Comparison of ENCODE assay signal across 8 cellular contexts in the genomic region with DNA sequence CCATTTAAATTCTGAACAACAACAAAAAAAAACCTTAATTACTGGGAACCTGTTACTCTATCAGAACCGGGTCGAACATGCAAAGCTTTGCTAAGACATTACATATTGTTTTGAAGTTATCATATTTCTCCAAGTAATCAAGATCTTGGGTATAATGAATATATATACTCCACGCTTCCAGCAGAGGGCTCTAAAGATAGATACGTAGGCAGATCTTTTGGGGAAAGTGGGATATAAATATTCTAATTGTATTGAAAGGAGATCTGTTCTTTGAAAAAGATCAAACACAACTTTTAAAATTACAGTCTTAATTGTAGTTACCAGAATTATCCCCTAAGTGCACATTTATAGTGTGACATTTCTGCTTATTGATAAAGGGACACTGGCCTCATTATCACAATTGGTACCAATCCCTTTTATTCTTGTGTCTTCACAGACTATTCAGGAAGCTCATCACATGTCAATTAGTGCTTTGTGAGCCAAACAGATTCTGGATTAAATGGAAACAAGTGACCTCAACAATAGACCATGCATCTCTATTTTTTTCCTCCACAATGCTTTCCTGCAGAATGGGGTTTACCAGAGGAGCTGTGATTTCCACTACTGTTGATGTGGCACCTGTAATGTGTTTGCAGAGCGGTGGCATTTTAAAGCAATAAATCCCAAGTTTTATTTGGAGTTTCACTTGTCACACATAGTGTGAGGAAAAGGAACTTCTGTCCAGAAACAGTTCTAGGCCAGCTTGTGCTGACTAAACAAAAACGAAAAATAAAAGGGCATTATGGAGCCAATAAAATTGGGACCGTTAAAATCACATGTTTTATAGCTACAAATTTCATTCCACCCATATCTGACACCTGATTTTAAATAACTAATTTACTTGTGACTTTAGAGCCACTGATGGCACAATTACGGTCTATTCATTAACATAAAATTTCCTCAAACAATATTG.
DNase-seq lines count a peak whose midpoint lies in the region; ATAC-seq, FAIRE-seq and TF ChIP-seq lines count a peak whose summit lies in the region.

No MANE protein-coding gene starts in this region.

- H3K27ac Mint-ChIP-seq in activated CD8-positive, alpha-beta T cell treated with anti-CD3 and anti-CD28 coated beads for 36 hours, result no peak overlapping the region
- no peak overlapping the region for H3K27ac Mint-ChIP-seq in activated CD8-positive, alpha-beta T cell treated with anti-CD3 and anti-CD28 coated beads, Interleukin-2, amount 10 ng/mL, durations not matched to agents 7 days and 5 days

- intact Hi-C loops in activated CD8-positive, alpha-beta T cell treated with anti-CD3 and anti-CD28 coated beads for 36 hours (cut with micrococcal nuclease), result no loop called here
- intact Hi-C loops in pancreas (cut with DNase I), result no loop called here

- H3K4me3 ChIP-seq in pancreas, result no peak overlapping the region

- no peak for DNase-seq in activated CD8-positive, alpha-beta T cell treated with anti-CD3 and anti-CD28 coated beads for 36 hours
- no peak for DNase-seq in activated CD8-positive, alpha-beta T cell treated with anti-CD3 and anti-CD28 coated beads, Interleukin-2, amount 10 ng/mL, durations not matched to agents 7 days and 5 days
- peak; percentile 95 for DNase-seq in NCI-H748 treated with DMSO at 0.1 percent for 48 hours (lab: John Stamatoyannopoulos, UW)
- DNase-seq in dermis blood vessel endothelial cell, result peak; percentile 43
- DNase-seq in pancreas, result no peak
- DNase-seq in activated CD4-positive, alpha-beta T cell treated with anti-CD3 and anti-CD28 coated beads, Interleukin-2, amount 50 U/mL, for 48 hours, result no peak
- no peak for DNase-seq in activated gamma-delta T cell treated with Interleukin-2 at 50 U/mL for 16 hours

- ATAC-seq in activated CD8-positive, alpha-beta T cell treated with anti-CD3 and anti-CD28 coated beads for 36 hours, result no peak
- no peak for ATAC-seq in activated CD8-positive, alpha-beta T cell treated with anti-CD3 and anti-CD28 coated beads, Interleukin-2, amount 10 ng/mL, durations not matched to agents 7 days and 5 days
- peak in 3 of 4 donors; percentile 65 to 72 (median 66) for ATAC-seq in pancreas
- no peak for ATAC-seq in HG02840 (IDR thresholded peaks at IDR 0.05; ENCODE audit: low FRiP score, unreplicated experiment)

- no peaks in the 10 kb centered on the region for H3K27me3 ChIP-seq in pancreas

- H3K36me3 ChIP-seq in pancreas, result no peaks in the 10 kb centered on the region

- POLR2A ChIA-PET in activated CD8-positive, alpha-beta T cell treated with anti-CD3 and anti-CD28 coated beads for 36 hours (lab: Charles Lee), result no interaction called here
- POLR2A ChIA-PET in activated CD8-positive, alpha-beta T cell treated with anti-CD3 and anti-CD28 coated beads, Interleukin-2, amount 10 ng/mL, durations not matched to agents 7 days and 5 days (lab: Charles Lee), result no interaction called here

- CTCF ChIA-PET in activated CD8-positive, alpha-beta T cell treated with anti-CD3 and anti-CD28 coated beads for 36 hours (lab: Charles Lee), result interaction anchor here (0.8 to 1.0 kb wide), 4 partner anchors 23 to 444 kb away, joined by 3 to 5 read pairs (median 4); no protein-coding TSS in a partner anchor
- CTCF ChIA-PET in activated CD8-positive, alpha-beta T cell treated with anti-CD3 and anti-CD28 coated beads, Interleukin-2, amount 10 ng/mL, durations not matched to agents 7 days and 5 days (lab: Charles Lee), result interaction anchor here (1.1 kb wide), 1 partner anchor 446 kb away, joined by 3 read pairs; no protein-coding TSS in a partner anchor

- no peaks in the 10 kb centered on the region for H3K9me3 Mint-ChIP-seq in activated CD8-positive, alpha-beta T cell treated with anti-CD3 and anti-CD28 coated beads for 36 hours
- H3K9me3 Mint-ChIP-seq in activated CD8-positive, alpha-beta T cell treated with anti-CD3 and anti-CD28 coated beads, Interleukin-2, amount 10 ng/mL, durations not matched to agents 7 days and 5 days (ENCODE audit: insufficient read depth), result no peaks in the 10 kb centered on the region

- H3K4me1 ChIP-seq in pancreas, result no peaks in the 10 kb centered on the region

- no peak overlapping the region for H3K27ac ChIP-seq in pancreas

- H3K4me3 Mint-ChIP-seq in activated CD8-positive, alpha-beta T cell treated with anti-CD3 and anti-CD28 coated beads for 36 hours, result no peak overlapping the region
- H3K4me3 Mint-ChIP-seq in activated CD8-positive, alpha-beta T cell treated with anti-CD3 and anti-CD28 coated beads, Interleukin-2, amount 10 ng/mL, durations not matched to agents 7 days and 5 days, result no peak overlapping the region

- peaks cover 5% of the 10 kb centered on the region for H3K27me3 Mint-ChIP-seq in activated CD8-positive, alpha-beta T cell treated with anti-CD3 and anti-CD28 coated beads for 36 hours
- no peaks in the 10 kb centered on the region for H3K27me3 Mint-ChIP-seq in activated CD8-positive, alpha-beta T cell treated with anti-CD3 and anti-CD28 coated beads, Interleukin-2, amount 10 ng/mL, durations not matched to agents 7 days and 5 days (ENCODE audit: low read depth)

- no peaks in the 10 kb centered on the region for H3K36me3 Mint-ChIP-seq in activated CD8-positive, alpha-beta T cell treated with anti-CD3 and anti-CD28 coated beads for 36 hours (ENCODE audit: low read depth)
- H3K36me3 Mint-ChIP-seq in activated CD8-positive, alpha-beta T cell treated with anti-CD3 and anti-CD28 coated beads, Interleukin-2, amount 10 ng/mL, durations not matched to agents 7 days and 5 days (ENCODE audit: low read depth), result no peaks in the 10 kb centered on the region

- no peaks in the 10 kb centered on the region for H3K9me3 ChIP-seq in pancreas

- no peaks in the 10 kb centered on the region for H3K4me1 Mint-ChIP-seq in activated CD8-positive, alpha-beta T cell treated with anti-CD3 and anti-CD28 coated beads for 36 hours (ENCODE audit: low read depth)
- no peaks in the 10 kb centered on the region for H3K4me1 Mint-ChIP-seq in activated CD8-positive, alpha-beta T cell treated with anti-CD3 and anti-CD28 coated beads, Interleukin-2, amount 10 ng/mL, durations not matched to agents 7 days and 5 days (ENCODE audit: low read depth)

- TF ChIP-seq CTCF in activated CD8-positive, alpha-beta T cell treated with anti-CD3 and anti-CD28 coated beads for 36 hours (IDR thresholded peaks at IDR 0.05), result peak; percentile 46
- peak; percentile 8 to 53 (median 30) for TF ChIP-seq CTCF in pancreas (IDR thresholded peaks at IDR 0.05)

- peak; percentile 82 for FAIRE-seq in pancreas (lab: Jason Lieb, UNC)

- WGBS in pancreas, 2 donors, result 34 to 39% methylated on average over 8 of the region's 8 CpGs

Comparison
In these comparisons a context has a peak if more than half of its experiments do, and no peak if none do; other contexts are left out.
1. ATAC-seq: peak in pancreas (3 of 4); none in activated CD8-positive, alpha-beta T cell treated with anti-CD3 and anti-CD28 coated beads for 36 hours (single experiment), activated CD8-positive, alpha-beta T cell treated with anti-CD3 and anti-CD28 coated beads, Interleukin-2, amount 10 ng/mL, durations not matched to agents 7 days and 5 days (single experiment) and HG02840 (single experiment).
2. DNase-seq: peak in NCI-H748 treated with DMSO at 0.1 percent for 48 hours (single experiment) and dermis blood vessel endothelial cell (single experiment); none in activated CD8-positive, alpha-beta T cell treated with anti-CD3 and anti-CD28 coated beads for 36 hours (single experiment), activated CD8-positive, alpha-beta T cell treated with anti-CD3 and anti-CD28 coated beads, Interleukin-2, amount 10 ng/mL, durations not matched to agents 7 days and 5 days (single experiment), pancreas (0 of 6), activated CD4-positive, alpha-beta T cell treated with anti-CD3 and anti-CD28 coated beads, Interleukin-2, amount 50 U/mL, for 48 hours (0 of 2) and activated gamma-delta T cell treated with Interleukin-2 at 50 U/mL for 16 hours (single experiment).